1 cellular context compared by ENCODE assay signal in the genomic region with DNA sequence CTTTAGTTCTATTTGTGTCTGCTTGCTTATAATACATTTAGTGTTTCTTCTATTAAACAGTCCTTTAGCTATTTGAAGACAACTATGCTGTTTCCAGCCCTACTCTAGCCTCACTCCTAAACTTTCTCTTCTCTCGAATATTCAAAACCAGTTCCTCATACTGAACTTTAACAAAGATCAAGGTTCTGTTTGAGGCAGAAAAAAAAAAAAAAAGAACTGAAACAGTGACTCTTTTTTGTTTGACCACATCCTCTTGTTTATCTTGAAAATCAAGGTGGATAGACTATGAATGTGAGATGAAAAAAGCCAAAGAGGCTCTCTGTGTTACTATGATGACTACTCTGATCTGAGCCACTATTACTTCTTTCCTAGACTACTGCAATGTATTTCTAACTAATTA.
A peak's percentile ranks its signal among the peaks of the same experiment; 100 is the strongest.
TF ChIP-seq lines count a peak whose summit lies in the region.

No MANE protein-coding gene starts in this region.

TF ChIP-seq in GM12878, 131 proteins besides CTCF, POLR2A, EP300 and RAD21 (continued from another document):
- no peak; the same call in 1 of the 2 replicates for TF ChIP-seq ZNF687 (IDR thresholded peaks at IDR 0.05)
- TF ChIP-seq MYC (IDR thresholded peaks at IDR 0.05; ENCODE audit: insufficient read depth, insufficient read length, insufficient replicate concordance, low read length, severe bottlenecking) = no peak
- TF ChIP-seq HDGF (IDR thresholded peaks at IDR 0.05) = no peak
- TF ChIP-seq SMC3 (IDR thresholded peaks at IDR 0.05; ENCODE audit: borderline replicate concordance, low read length) = peak; percentile 9; the same call in 1 of the 2 replicates
- peak; percentile 67; the same call in 1 of the 2 replicates for TF ChIP-seq DPF2 (IDR thresholded peaks at IDR 0.05)
- TF ChIP-seq CREB1 (IDR thresholded peaks at IDR 0.05; ENCODE audit: low read depth) = no peak
- TF ChIP-seq BRCA1 (IDR thresholded peaks at IDR 0.05; ENCODE audit: low read depth, low read length) = no peak
- TF ChIP-seq RAD51 (IDR thresholded peaks at IDR 0.05) = no peak; the same call in 1 of the 2 replicates
- TF ChIP-seq POLR2AphosphoS2 (IDR thresholded peaks at IDR 0.05; ENCODE audit: low read depth, low read length) = no peak
- peak; percentile 91 for TF ChIP-seq TBL1XR1 (IDR thresholded peaks at IDR 0.05; ENCODE audit: low read depth, low read length)
- TF ChIP-seq HCFC1 (IDR thresholded peaks at IDR 0.05; ENCODE audit: low read length) = no peak
- TF ChIP-seq ZBTB4 (CRISPR knock-in tag; IDR thresholded peaks at IDR 0.05) = no peak
- TF ChIP-seq, protein P1, sequence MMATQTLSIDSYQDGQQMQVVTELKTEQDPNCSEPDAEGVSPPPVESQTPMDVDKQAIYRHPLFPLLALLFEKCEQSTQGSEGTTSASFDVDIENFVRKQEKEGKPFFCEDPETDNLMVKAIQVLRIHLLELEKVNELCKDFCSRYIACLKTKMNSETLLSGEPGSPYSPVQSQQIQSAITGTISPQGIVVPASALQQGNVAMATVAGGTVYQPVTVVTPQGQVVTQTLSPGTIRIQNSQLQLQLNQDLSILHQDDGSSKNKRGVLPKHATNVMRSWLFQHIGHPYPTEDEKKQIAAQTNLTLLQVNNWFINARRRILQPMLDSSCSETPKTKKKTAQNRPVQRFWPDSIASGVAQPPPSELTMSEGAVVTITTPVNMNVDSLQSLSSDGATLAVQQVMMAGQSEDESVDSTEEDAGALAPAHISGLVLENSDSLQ (IDR thresholded peaks at IDR 0.05) = 0 out of 2 replicates have a peak, but pooled peaks have one; percentile 4
- TF ChIP-seq CHD2 (IDR thresholded peaks at IDR 0.05; ENCODE audit: borderline replicate concordance, low read depth, low read length) = 0 out of 2 replicates have a peak, but pooled peaks have one; percentile 39
- TF ChIP-seq GABPA (IDR thresholded peaks at IDR 0.05; ENCODE audit: low read depth) = peak; percentile 55; the same call in 1 of the 2 replicates
- no peak for TF ChIP-seq NFXL1 (IDR thresholded peaks at IDR 0.05; ENCODE audit: borderline replicate concordance)
- no peak for TF ChIP-seq KDM1A (IDR thresholded peaks at IDR 0.05; ENCODE audit: borderline replicate concordance)
- TF ChIP-seq, protein P2, sequence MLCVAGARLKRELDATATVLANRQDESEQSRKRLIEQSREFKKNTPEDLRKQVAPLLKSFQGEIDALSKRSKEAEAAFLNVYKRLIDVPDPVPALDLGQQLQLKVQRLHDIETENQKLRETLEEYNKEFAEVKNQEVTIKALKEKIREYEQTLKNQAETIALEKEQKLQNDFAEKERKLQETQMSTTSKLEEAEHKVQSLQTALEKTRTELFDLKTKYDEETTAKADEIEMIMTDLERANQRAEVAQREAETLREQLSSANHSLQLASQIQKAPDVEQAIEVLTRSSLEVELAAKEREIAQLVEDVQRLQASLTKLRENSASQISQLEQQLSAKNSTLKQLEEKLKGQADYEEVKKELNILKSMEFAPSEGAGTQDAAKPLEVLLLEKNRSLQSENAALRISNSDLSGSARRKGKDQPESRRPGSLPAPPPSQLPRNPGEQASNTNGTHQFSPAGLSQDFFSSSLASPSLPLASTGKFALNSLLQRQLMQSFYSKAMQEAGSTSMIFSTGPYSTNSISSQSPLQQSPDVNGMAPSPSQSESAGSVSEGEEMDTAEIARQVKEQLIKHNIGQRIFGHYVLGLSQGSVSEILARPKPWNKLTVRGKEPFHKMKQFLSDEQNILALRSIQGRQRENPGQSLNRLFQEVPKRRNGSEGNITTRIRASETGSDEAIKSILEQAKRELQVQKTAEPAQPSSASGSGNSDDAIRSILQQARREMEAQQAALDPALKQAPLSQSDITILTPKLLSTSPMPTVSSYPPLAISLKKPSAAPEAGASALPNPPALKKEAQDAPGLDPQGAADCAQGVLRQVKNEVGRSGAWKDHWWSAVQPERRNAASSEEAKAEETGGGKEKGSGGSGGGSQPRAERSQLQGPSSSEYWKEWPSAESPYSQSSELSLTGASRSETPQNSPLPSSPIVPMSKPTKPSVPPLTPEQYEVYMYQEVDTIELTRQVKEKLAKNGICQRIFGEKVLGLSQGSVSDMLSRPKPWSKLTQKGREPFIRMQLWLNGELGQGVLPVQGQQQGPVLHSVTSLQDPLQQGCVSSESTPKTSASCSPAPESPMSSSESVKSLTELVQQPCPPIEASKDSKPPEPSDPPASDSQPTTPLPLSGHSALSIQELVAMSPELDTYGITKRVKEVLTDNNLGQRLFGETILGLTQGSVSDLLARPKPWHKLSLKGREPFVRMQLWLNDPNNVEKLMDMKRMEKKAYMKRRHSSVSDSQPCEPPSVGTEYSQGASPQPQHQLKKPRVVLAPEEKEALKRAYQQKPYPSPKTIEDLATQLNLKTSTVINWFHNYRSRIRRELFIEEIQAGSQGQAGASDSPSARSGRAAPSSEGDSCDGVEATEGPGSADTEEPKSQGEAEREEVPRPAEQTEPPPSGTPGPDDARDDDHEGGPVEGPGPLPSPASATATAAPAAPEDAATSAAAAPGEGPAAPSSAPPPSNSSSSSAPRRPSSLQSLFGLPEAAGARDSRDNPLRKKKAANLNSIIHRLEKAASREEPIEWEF (IDR thresholded peaks at IDR 0.05; ENCODE audit: insufficient replicate concordance, low read depth, low read length) = peak; percentile 18
- peak; percentile 84; the same call in 1 of the 2 replicates for TF ChIP-seq RCOR1 (conservative IDR thresholded peaks at IDR 0.05; ENCODE audit: low read depth, low read length)
- TF ChIP-seq ETV6 (conservative IDR thresholded peaks at IDR 0.05 in 1 of 2, IDR thresholded peaks at IDR 0.05 in 1 of 2; ENCODE audit: borderline replicate concordance in 1 of 2, low read depth in 1 of 2) = peak in 1 of 2 experiments; percentile 29; a peak in 1 of 4 replicates
- peak; percentile 95 for TF ChIP-seq NFIC (IDR thresholded peaks at IDR 0.05; ENCODE audit: low read depth, low read length)
